Comparison of ENCODE assay signal across 28 cellular contexts in genomic region chr12:123572391-123572790, GRCh38.
"Had no signal": no experiment of that assay in that cellular context is flagged by ENCODE, and none has a peak within 500 bp of the region (broad histone marks: within the 10 kb centered on the region; RNA-seq: fewer than 3 reads in every experiment).

No MANE protein-coding gene starts in this region.

- H3K27me3 ChIP-seq: left lung, right atrium auricular region, right lobe of liver, tibial nerve, uterus had no signal

- DNase-seq: hypothalamus; immature natural killer cell; kidney; left colon; left lung; mesendoderm; naive B cell; natural killer cell; nucleus accumbens; right lobe of liver; stimulated activated CD4-positive, alpha-beta T cell treated with anti-CD3 and anti-CD28 coated beads, Interleukin-1b, Interleukin-23, amount 100 ng/mL, for 48 hours; stimulated activated CD4-positive, alpha-beta T cell treated with anti-CD3 and anti-CD28 coated beads, Interleukin-2, amount 100 ng/mL, for 48 hours; stimulated activated CD4-positive, alpha-beta T cell treated with anti-CD3 and anti-CD28 coated beads, Interleukin-4, amount 100 ng/mL, for 4 hours; stimulated activated CD8-positive, alpha-beta memory T cell treated with anti-CD3 and anti-CD28 coated beads, Interleukin-4, amount 100 ng/mL, for 48 hours; stimulated activated naive CD4-positive, alpha-beta T cell treated with Interleukin-2 at 50 U/mL for 16 hours; stimulated activated naive CD8-positive, alpha-beta T cell treated with anti-CD3 and anti-CD28 coated beads, Interleukin-15, amount 100 ng/mL, for 72 hours; substantia nigra; uterus had no signal

- H3K4me1 Mint-ChIP-seq: immature natural killer cell; natural killer cell; stimulated activated memory B cell treated with anti-CD40 and anti-IgM and Interleukin-4, amounts not matched to agents 10 μg/mL and 1 μg/mL and 100 μg/mL, for 72 hours had no signal

- H3K27ac Mint-ChIP-seq: immature natural killer cell; mesothelial cell of epicardium; natural killer cell; progenitor cell of endocrine pancreas; stimulated activated memory B cell treated with anti-CD40 and anti-IgM and Interleukin-4, amounts not matched to agents 10 μg/mL and 1 μg/mL and 100 μg/mL, for 72 hours; stimulated activated naive CD8-positive, alpha-beta T cell treated with anti-CD3 and anti-CD28 coated beads, Interleukin-15, amount 100 ng/mL, for 72 hours; type B pancreatic cell had no signal

- H3K79me2 ChIP-seq: parathyroid adenoma had no signal

- H2AFZ ChIP-seq: parathyroid adenoma had no signal

- H3K9me3 ChIP-seq: left lung, right atrium auricular region, right lobe of liver, tibial nerve, uterus had no signal

- H3K27me3 Mint-ChIP-seq: progenitor cell of endocrine pancreas; stimulated activated naive CD8-positive, alpha-beta T cell treated with anti-CD3 and anti-CD28 coated beads, Interleukin-15, amount 100 ng/mL, for 72 hours; type B pancreatic cell had no signal

- H3K4me1 ChIP-seq: left lung, parathyroid adenoma, right atrium auricular region, right lobe of liver, tibial nerve, uterus had no signal

- H3K36me3 ChIP-seq: left lung, right atrium auricular region, right lobe of liver, uterus had no signal

- H3K4me3 ChIP-seq: left lung, lung, right atrium auricular region, right lobe of liver, smooth muscle cell, tibial nerve, uterus had no signal

- H3K4me2 ChIP-seq: smooth muscle cell had no signal

- ATAC-seq: left colon; left lung; natural killer cell; right lobe of liver; stimulated activated memory B cell treated with anti-CD40 and anti-IgM and Interleukin-4, amounts not matched to agents 10 μg/mL and 1 μg/mL and 100 μg/mL, for 72 hours; stimulated activated naive CD8-positive, alpha-beta T cell treated with anti-CD3 and anti-CD28 coated beads, Interleukin-15, amount 100 ng/mL, for 72 hours had no signal

- H3K36me3 Mint-ChIP-seq: naive B cell; natural killer cell; stimulated activated memory B cell treated with anti-CD40 and anti-IgM and Interleukin-4, amounts not matched to agents 10 μg/mL and 1 μg/mL and 100 μg/mL, for 72 hours had no signal

- H3K9me3 Mint-ChIP-seq: immature natural killer cell; naive B cell; natural killer cell; neural crest cell; stimulated activated memory B cell treated with anti-CD40 and anti-IgM and Interleukin-4, amounts not matched to agents 10 μg/mL and 1 μg/mL and 100 μg/mL, for 72 hours; stimulated activated naive CD8-positive, alpha-beta T cell treated with anti-CD3 and anti-CD28 coated beads, Interleukin-15, amount 100 ng/mL, for 72 hours; type B pancreatic cell had no signal

- H3K4me3 Mint-ChIP-seq: immature natural killer cell; mesothelial cell of epicardium; natural killer cell; neural crest cell; stimulated activated memory B cell treated with anti-CD40 and anti-IgM and Interleukin-4, amounts not matched to agents 10 μg/mL and 1 μg/mL and 100 μg/mL, for 72 hours; stimulated activated naive CD8-positive, alpha-beta T cell treated with anti-CD3 and anti-CD28 coated beads, Interleukin-15, amount 100 ng/mL, for 72 hours; type B pancreatic cell had no signal

- H3K27ac ChIP-seq: left lung, parathyroid adenoma, right atrium auricular region, right lobe of liver, tibial nerve, uterus had no signal
